In genomic region chr14:89111766-89112543, GRCh38 we compare ENCODE assay signal across 8 cellular contexts.
A peak's percentile ranks its signal among the peaks of the same experiment; 100 is the strongest.
DNase-seq lines count a peak whose midpoint lies in the region; ATAC-seq, FAIRE-seq and TF ChIP-seq lines count a peak whose summit lies in the region.
"Not testable (repeated sequence)": the region's sequence is repeated elsewhere in the genome, so short reads cannot be mapped to it uniquely, and the experiment has no call there.

No MANE protein-coding gene starts in this region.

- WGBS in K562 (ENCODE audit: insufficient coverage, low coverage, missing lambda C conversion rate): 18% methylated on average over 10 of the region's 25 CpGs
- 6% methylated on average over 5 of the region's 25 CpGs for WGBS in HepG2 (ENCODE audit: low lambda C conversion rate)
- WGBS in neuronal stem cell (ENCODE audit: extremely low coverage in 2 of 2, insufficient read length in 2 of 2, insufficient replicate concordance in 1 of 2), 2 donors: no CpG with 5 or more reads among the region's 25 CpGs

- not testable (repeated sequence) for H2BK120ac ChIP-seq in neuronal stem cell (ENCODE audit: low read depth, low read length)

- H3K14ac ChIP-seq in neuronal stem cell (ENCODE audit: low read length): not testable (repeated sequence)

- not testable (repeated sequence) for H3K23ac ChIP-seq in neuronal stem cell (ENCODE audit: low read depth, low read length, poor library complexity)

- not testable (repeated sequence) for H3K4ac ChIP-seq in neuronal stem cell (ENCODE audit: low read length)

- not testable (repeated sequence) for H3K18ac ChIP-seq in neuronal stem cell (ENCODE audit: low read length)

- not testable (repeated sequence) for H3K9ac ChIP-seq in K562 (ENCODE audit: insufficient read depth in 1 of 2, low read depth in 2 of 2, low read length in 2 of 2); kidney (ENCODE audit: low read length in 2 of 2); HepG2 (ENCODE audit: insufficient read depth, low read depth, low read length); neural progenitor cell; neuronal stem cell (ENCODE audit: low read depth, low read length, poor library complexity)

- not testable (repeated sequence) for H3K27me3 Mint-ChIP-seq in nephron progenitor cell (ENCODE audit: low read depth, poor library complexity); neural crest cell (ENCODE audit: low read depth); neural progenitor cell (ENCODE audit: insufficient read depth, low read depth)

- H3K4me1 Mint-ChIP-seq in nephron progenitor cell: peaks cover 18% of the 10 kb centered on the region
- not testable (repeated sequence) for H3K4me1 Mint-ChIP-seq in neural crest cell, neural progenitor cell

- in situ Hi-C loops in K562 (cut with MboI); HepG2 (cut with HindIII; ENCODE audit: extremely low pct_ligation_motif_present, low pct_unique_long_range_greater_than_20kb): not testable (repeated sequence)

- TF ChIP-seq POLR2A in K562 (conservative IDR thresholded peaks at IDR 0.05); HepG2 (IDR thresholded peaks at IDR 0.05; ENCODE audit: insufficient read depth in 1 of 2, low read depth in 2 of 2, low read length in 2 of 2): not testable (repeated sequence)

- not testable (repeated sequence) for H4K20me1 ChIP-seq in K562 (replicated peaks; ENCODE audit: control insufficient read depth, insufficient read depth, low read length); HepG2 (ENCODE audit: insufficient read depth, low read length); neural progenitor cell (ENCODE audit: low read depth)

- H3F3A ChIP-seq in neural progenitor cell (ENCODE audit: low read depth): not testable (repeated sequence)

- 0 out of 2 replicates have a peak overlapping the region, but pooled peaks have one; percentile 14 for H3K4me2 ChIP-seq in K562 (ENCODE audit: insufficient read depth, low read length)
- not testable (repeated sequence) for H3K4me2 ChIP-seq in HepG2 (ENCODE audit: low read depth, low read length); neural progenitor cell; neuronal stem cell (ENCODE audit: insufficient read depth, low read length, poor library complexity, severe bottlenecking)

- H2BK5ac ChIP-seq in neuronal stem cell (ENCODE audit: low read length): not testable (repeated sequence)

- not testable (repeated sequence) for H2BK12ac ChIP-seq in neuronal stem cell (ENCODE audit: low read length)

- intact Hi-C loops in K562 (cut with micrococcal nuclease); kidney (cut with DNase I); HepG2 (cut with micrococcal nuclease; ENCODE audit: unreplicated experiment): not testable (repeated sequence)

- not testable (repeated sequence) for H3K4me3 Mint-ChIP-seq in nephron progenitor cell, neural crest cell, neural progenitor cell

- not testable (repeated sequence) for TF ChIP-seq CTCF in K562 (IDR thresholded peaks at IDR 0.05 in 2 of 3, conservative IDR thresholded peaks at IDR 0.05 in 1 of 3; ENCODE audit: insufficient read depth in 2 of 3, low read depth in 1 of 3, low read length in 3 of 3); epithelial cell of proximal tubule (conservative IDR thresholded peaks at IDR 0.05; ENCODE audit: low read depth, low read length); kidney (IDR thresholded peaks at IDR 0.05; ENCODE audit: borderline replicate concordance, extremely low read depth, insufficient read depth); HepG2 (CRISPR knock-in tag; IDR thresholded peaks at IDR 0.05); nephron progenitor cell (IDR thresholded peaks at IDR 0.05); neural crest cell (conservative IDR thresholded peaks at IDR 0.05); neural progenitor cell (IDR thresholded peaks at IDR 0.05)

- not testable (repeated sequence) for H3K79me2 ChIP-seq in K562 (ENCODE audit: control insufficient read depth, insufficient read depth, low read length); HepG2 (ENCODE audit: insufficient read depth, low read length); neural progenitor cell (ENCODE audit: low read depth)

- H3K36me3 ChIP-seq in K562 (ENCODE audit: control insufficient read depth, insufficient read depth, low read length); kidney (ENCODE audit: control insufficient read depth in 1 of 2, insufficient read depth in 2 of 2, low read length in 2 of 2); HepG2 (replicated peaks in 1 of 2; ENCODE audit: control insufficient read depth in 1 of 2, insufficient read depth in 2 of 2, low read length in 2 of 2); neural progenitor cell; neuronal stem cell (replicated peaks in 1 of 2; ENCODE audit: control insufficient read depth in 2 of 2, insufficient read depth in 2 of 2, low read length in 2 of 2): not testable (repeated sequence)

- peaks cover 17% of the 10 kb centered on the region for H3K9me3 Mint-ChIP-seq in nephron progenitor cell
- not testable (repeated sequence) for H3K9me3 Mint-ChIP-seq in neural crest cell, neural progenitor cell

- not testable (repeated sequence) for H3K27ac ChIP-seq in K562 (ENCODE audit: extremely low read depth, low read depth, low read length); kidney (ENCODE audit: low read depth in 2 of 2, low read length in 2 of 2); HepG2 (ENCODE audit: extremely low read length, insufficient read depth, low read length); neural progenitor cell; neuronal stem cell (replicated peaks; ENCODE audit: low read length)

- not testable (repeated sequence) for ATAC-seq in K562, HepG2

- not testable (repeated sequence) for H4K8ac ChIP-seq in neuronal stem cell (ENCODE audit: low read depth, low read length)

- H3K9me3 ChIP-seq in K562 (replicated peaks; ENCODE audit: control insufficient read depth, insufficient read depth, low read depth, low read length); kidney (ENCODE audit: control insufficient read depth in 1 of 2, low read length in 2 of 2); HepG2 (ENCODE audit: low read length); neural progenitor cell (ENCODE audit: low read depth); neuronal stem cell (replicated peaks in 1 of 2; ENCODE audit: control insufficient read depth in 2 of 2, insufficient read depth in 1 of 2, low read depth in 1 of 2, low read length in 2 of 2): not testable (repeated sequence)

- not testable (repeated sequence) for TF ChIP-seq RAD21 in K562 (CRISPR knock-in tag; conservative IDR thresholded peaks at IDR 0.05 in 1 of 2, IDR thresholded peaks at IDR 0.05 in 1 of 2); HepG2 (CRISPR knock-in tag; IDR thresholded peaks at IDR 0.05)

- H2AK5ac ChIP-seq in neuronal stem cell (ENCODE audit: low read depth, low read length): not testable (repeated sequence)

- H3K79me1 ChIP-seq in neuronal stem cell (ENCODE audit: low read depth, low read length): not testable (repeated sequence)

- not testable (repeated sequence) for H3K9me1 ChIP-seq in K562 (ENCODE audit: control insufficient read depth, insufficient read depth, low read length)

- not testable (repeated sequence) for FAIRE-seq in K562 (lab: Jason Lieb, UNC); kidney (lab: Jason Lieb, UNC); HepG2 (lab: Jason Lieb, UNC)

- H3K4me1 ChIP-seq in K562 (replicated peaks in 1 of 2; ENCODE audit: control insufficient read depth in 2 of 2, insufficient read depth in 2 of 2, low read length in 2 of 2); kidney (ENCODE audit: control insufficient read depth in 1 of 2, insufficient read depth in 1 of 2, low read depth in 1 of 2, low read length in 2 of 2); HepG2 (ENCODE audit: insufficient read depth, low read length); neural progenitor cell; neuronal stem cell (ENCODE audit: control insufficient read depth in 2 of 2, insufficient read depth in 1 of 2, low read depth in 1 of 2, low read length in 2 of 2): not testable (repeated sequence)

- POLR2A ChIA-PET in K562 (lab: Yijun Ruan, JAX); HepG2 (lab: Yijun Ruan, JAX): not testable (repeated sequence)

- not testable (repeated sequence) for DNase-seq in K562 (ENCODE audit: extremely low read depth in 1 of 4, low spot score in 3 of 4); epithelial cell of proximal tubule (ENCODE audit: low read depth); HepG2 (ENCODE audit: low spot score); nephron progenitor cell; neural crest cell (ENCODE audit: low read depth, low spot score); neural progenitor cell (ENCODE audit: low spot score); neuronal stem cell (ENCODE audit: low spot score)
- DNase-seq in kidney: peak; percentile 53

- H4K91ac ChIP-seq in neuronal stem cell (ENCODE audit: low read depth, low read length, poor library complexity): not testable (repeated sequence)

- BruUV-seq in K562 (replicated peaks; lab: Mats Ljungman, UMichigan); HepG2 (replicated peaks; lab: Mats Ljungman, UMichigan): not testable (repeated sequence)

- not testable (repeated sequence) for TF ChIP-seq EP300 in K562 (IDR thresholded peaks at IDR 0.05; ENCODE audit: low read length); HepG2 (IDR thresholded peaks at IDR 0.05; ENCODE audit: low read depth in 2 of 2, low read length in 2 of 2); HepG2 (CRISPR knock-in tag; IDR thresholded peaks at IDR 0.05; ENCODE audit: borderline replicate concordance)

- H3K27ac Mint-ChIP-seq in nephron progenitor cell (peak overlapping the region; percentile 88), neural crest cell (ENCODE audit: unreplicated experiment) (peak overlapping the region; percentile 75)
- H3K27ac Mint-ChIP-seq in neural progenitor cell: not testable (repeated sequence)

- not testable (repeated sequence) for H2BK15ac ChIP-seq in neuronal stem cell (ENCODE audit: low read length)

- not testable (repeated sequence) for H3K27me3 ChIP-seq in K562 (ENCODE audit: control insufficient read depth in 2 of 2, insufficient read depth in 2 of 2, low read length in 2 of 2); HepG2 (ENCODE audit: control insufficient read depth in 1 of 2, insufficient read depth in 2 of 2, low read length in 2 of 2); neural progenitor cell; neuronal stem cell (ENCODE audit: control insufficient read depth in 3 of 3, insufficient read depth in 3 of 3, low read depth in 1 of 3, low read length in 3 of 3)

- CTCF ChIA-PET in K562 (lab: Yijun Ruan, JAX; ENCODE audit: low intra/inter-chr PET ratio); HepG2 (lab: Yijun Ruan, JAX; ENCODE audit: low intra/inter-chr PET ratio, low total read pairs): not testable (repeated sequence)

- not testable (repeated sequence) for H3K36me3 Mint-ChIP-seq in nephron progenitor cell (ENCODE audit: low read depth); neural crest cell (ENCODE audit: low read depth); neural progenitor cell

- 0 out of 2 replicates have a peak overlapping the region, but pooled peaks have one; percentile 24 for H2AFZ ChIP-seq in K562 (ENCODE audit: low read depth, low read length)
- not testable (repeated sequence) for H2AFZ ChIP-seq in HepG2 (ENCODE audit: low read length)
- H2AFZ ChIP-seq in neural progenitor cell (replicated peaks): peak overlapping the region; percentile 76
- peak overlapping the region; percentile 49 for H2AFZ ChIP-seq in neuronal stem cell (ENCODE audit: low read length)

- H3K4me3 ChIP-seq in K562; kidney (ENCODE audit: low read length in 2 of 2); HepG2 (replicated peaks in 1 of 3; ENCODE audit: insufficient read depth in 1 of 3, low read depth in 2 of 3, low read length in 3 of 3); neural progenitor cell; neuronal stem cell (ENCODE audit: low read length in 2 of 2): not testable (repeated sequence)
- peak overlapping the region; percentile 26 for H3K4me3 ChIP-seq in epithelial cell of proximal tubule (ENCODE audit: low read depth, low read length)
